In genomic region chr18:48932822-48933510, GRCh38 we compare ENCODE assay signal across 1 cellular context.
TF ChIP-seq lines count a peak whose summit lies in the region.

No MANE protein-coding gene starts in this region.

TF ChIP-seq in K562, 482 proteins besides CTCF, POLR2A, EP300 and RAD21 (continued from another document and continues in another):
- TF ChIP-seq ID3 (CRISPR knock-in tag; IDR thresholded peaks at IDR 0.05) (no peak), ID3 (tag; IDR thresholded peaks at IDR 0.05) (peak; percentile 34; the same call in 1 of the 2 replicates), FOXO4 (CRISPR knock-in tag; IDR thresholded peaks at IDR 0.05) (no peak), KLF16 (IDR thresholded peaks at IDR 0.05) (peak; percentile 50; the same call in 1 of the 2 replicates), ZNF561 (CRISPR knock-in tag; conservative IDR thresholded peaks at IDR 0.05) (no peak), PCBP2 (IDR thresholded peaks at IDR 0.05; ENCODE audit: low read depth, low read length, poor library complexity, severe bottlenecking) (no peak), DNMT1 (IDR thresholded peaks at IDR 0.05) (no peak), SRSF1 (IDR thresholded peaks at IDR 0.05; ENCODE audit: low read depth, low read length) (no peak), GATAD2B (IDR thresholded peaks at IDR 0.05; ENCODE audit: borderline replicate concordance) (no peak), ZNF695 (CRISPR knock-in tag; IDR thresholded peaks at IDR 0.05) (no peak), PRMT5 (CRISPR knock-in tag; IDR thresholded peaks at IDR 0.05) (no peak), ZNF395 (CRISPR knock-in tag; IDR thresholded peaks at IDR 0.05) (no peak), MEF2A (IDR thresholded peaks at IDR 0.05; ENCODE audit: control insufficient read depth, low read depth, low read length) (no peak), ZHX1 (conservative IDR thresholded peaks at IDR 0.05; ENCODE audit: low read length) (no peak), GATA2 (CRISPR knock-in tag; IDR thresholded peaks at IDR 0.05) (no peak; the same call in 1 of the 2 replicates), ZNF785 (CRISPR knock-in tag; IDR thresholded peaks at IDR 0.05) (no peak), KAT8 (IDR thresholded peaks at IDR 0.05; ENCODE audit: low read depth) (no peak), NR2C1 (IDR thresholded peaks at IDR 0.05) (no peak), NR2C1 (tag; IDR thresholded peaks at IDR 0.05) (no peak), HMGXB4 (CRISPR knock-in tag; IDR thresholded peaks at IDR 0.05) (no peak), CHD7 (IDR thresholded peaks at IDR 0.05; ENCODE audit: low read depth, low read length) (no peak), ZNF316 (IDR thresholded peaks at IDR 0.05) (no peak), ZBTB49 (CRISPR knock-in tag; IDR thresholded peaks at IDR 0.05; ENCODE audit: borderline replicate concordance) (no peak), YBX1 (IDR thresholded peaks at IDR 0.05) (no peak), SMAD3 (CRISPR knock-in tag; conservative IDR thresholded peaks at IDR 0.05) (no peak), PRDM10 (IDR thresholded peaks at IDR 0.05; ENCODE audit: partially characterized antibody) (no peak), OTX1 (CRISPR knock-in tag; IDR thresholded peaks at IDR 0.05) (no peak), DPF2 (IDR thresholded peaks at IDR 0.05) (peak; percentile 75)
